ENCODE assay signal across 24 cellular contexts in the genomic region with DNA sequence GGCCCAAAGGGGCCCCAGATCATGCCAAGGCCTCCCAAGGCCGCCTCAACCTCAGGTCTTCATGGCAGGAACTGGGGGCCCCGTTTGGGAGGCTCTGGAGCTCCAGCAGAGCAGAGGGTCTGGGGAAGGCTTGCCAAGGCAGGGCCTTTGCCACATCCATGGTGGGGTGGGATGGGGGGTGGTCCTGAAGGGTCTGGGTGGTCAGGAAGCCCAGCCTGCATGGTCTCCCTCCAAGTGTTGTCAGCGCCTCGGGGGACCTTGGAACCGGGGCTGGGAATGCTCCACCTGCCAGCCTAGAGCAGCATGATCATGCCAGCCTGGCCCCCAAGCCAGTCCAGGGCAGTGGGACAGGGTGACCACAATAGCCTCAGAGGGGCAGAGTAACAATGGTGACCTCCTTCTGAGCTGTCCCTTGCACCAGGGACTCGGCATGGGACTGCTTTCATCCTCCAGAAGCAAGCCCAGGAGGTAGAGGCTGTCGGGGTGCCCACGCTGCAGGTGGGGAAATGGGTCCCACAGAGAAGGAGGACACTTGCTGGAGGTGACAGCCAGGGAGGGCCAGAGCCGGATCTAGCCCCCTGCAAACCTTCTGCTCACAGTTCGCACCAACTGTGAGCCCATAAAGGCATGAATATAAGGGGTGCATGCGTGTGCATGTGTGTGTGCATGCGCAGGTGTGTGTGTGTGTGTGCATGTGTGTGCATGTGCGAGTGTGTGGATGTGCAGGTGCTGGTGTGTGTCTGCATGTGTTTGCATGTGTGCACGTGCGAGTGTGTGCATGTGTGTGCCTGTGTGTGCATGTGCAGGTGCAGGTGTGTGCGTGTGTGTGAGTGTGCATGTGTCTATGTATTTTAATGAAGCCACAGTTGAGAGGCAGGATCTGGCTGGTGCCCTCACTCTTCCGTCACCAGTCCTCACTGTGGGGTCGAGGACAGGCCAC.
DNase-seq lines count a peak whose midpoint lies in the region; ATAC-seq, FAIRE-seq and TF ChIP-seq lines count a peak whose summit lies in the region.
"Had no signal": no experiment of that assay in that cellular context is flagged by ENCODE, and none has a peak within 500 bp of the region (broad histone marks: within the 10 kb centered on the region; RNA-seq: fewer than 3 reads in every experiment).

No MANE protein-coding gene starts in this region.

- no peaks in the 10 kb centered on the region for H4K20me1 ChIP-seq in HepG2 (ENCODE audit: insufficient read depth, low read length)

- H3K79me2 ChIP-seq in HepG2 (ENCODE audit: insufficient read depth, low read length): no peaks in the 10 kb centered on the region

- BruUV-seq in Panc1 (replicated peaks; lab: Mats Ljungman, UMichigan) (no TSS peak), HepG2 (replicated peaks; lab: Mats Ljungman, UMichigan) (no TSS peak)

- H3K9ac ChIP-seq in HepG2 (ENCODE audit: insufficient read depth, low read depth, low read length): no peak overlapping the region

- H3K36me3 ChIP-seq in Panc1 (ENCODE audit: control insufficient read depth, insufficient read depth, low read length) (no peaks in the 10 kb centered on the region), HepG2 (replicated peaks in 1 of 2; ENCODE audit: control insufficient read depth in 1 of 2, insufficient read depth in 2 of 2, low read length in 2 of 2) (no peaks in the 10 kb centered on the region), stomach (no peaks in the 10 kb centered on the region)
- H3K36me3 ChIP-seq: HAP-1, SJSA1, spleen had no signal

- H3K4me1 ChIP-seq in Panc1 (ENCODE audit: control insufficient read depth, insufficient read depth, low read length) (peaks cover 51% of the 10 kb centered on the region), HepG2 (ENCODE audit: insufficient read depth, low read length) (peaks cover 37% of the 10 kb centered on the region), stomach (no peaks in the 10 kb centered on the region)
- H3K4me1 ChIP-seq: HAP-1 had no signal

- ATAC-seq in Panc1: no peak
- ATAC-seq in HepG2: no peak
- ATAC-seq in HG03442 (IDR thresholded peaks at IDR 0.05; ENCODE audit: unreplicated experiment): no peak
- ATAC-seq: activated CD4-positive, CD25-positive, alpha-beta regulatory T cell treated with anti-CD3 and anti-CD28 coated beads, Interleukin-2, amount 50 U/mL, for 24 hours; body of pancreas; naive thymus-derived CD4-positive, alpha-beta T cell had no signal

- no peak for TF ChIP-seq RAD21 in HepG2 (CRISPR knock-in tag; IDR thresholded peaks at IDR 0.05)

- intact Hi-C loops in activated naive CD4-positive, alpha-beta T cell treated with anti-CD3 and anti-CD28 coated beads for 36 hours (cut with micrococcal nuclease): no loop called here
- intact Hi-C loops in Panc1 (cut with micrococcal nuclease; ENCODE audit: unreplicated experiment) (no loop called here), HepG2 (cut with micrococcal nuclease; ENCODE audit: unreplicated experiment) (no loop called here), stomach (cut with DNase I; ENCODE audit: low total_unique reads) (no loop called here)

- TF ChIP-seq POLR2A in HepG2 (IDR thresholded peaks at IDR 0.05; ENCODE audit: insufficient read depth in 1 of 2, low read depth in 2 of 2, low read length in 2 of 2) (no peak), stomach (IDR thresholded peaks at IDR 0.05) (no peak)

- TF ChIP-seq EP300 in HepG2 (IDR thresholded peaks at IDR 0.05; ENCODE audit: low read depth in 2 of 2, low read length in 2 of 2) (no peak), HepG2 (CRISPR knock-in tag; IDR thresholded peaks at IDR 0.05; ENCODE audit: borderline replicate concordance) (no peak), stomach (IDR thresholded peaks at IDR 0.05) (no peak)

- 42% methylated on average over 10 of the region's 18 CpGs for WGBS in HepG2 (ENCODE audit: low lambda C conversion rate)
- 83 to 90% (median 87%) methylated on average over 15 to 18 of the region's 18 CpGs for WGBS in stomach, 5 donors

- peak; percentile 4 for DNase-seq in activated naive CD4-positive, alpha-beta T cell treated with anti-CD3 and anti-CD28 coated beads, Interleukin-2, amount 10 ng/mL, durations not matched to agents 7 days and 5 days
- DNase-seq in activated naive CD4-positive, alpha-beta T cell treated with anti-CD3 and anti-CD28 coated beads for 36 hours: no peak
- no peak for DNase-seq in Panc1 (ENCODE audit: low read depth, low spot score)
- DNase-seq in HepG2 (ENCODE audit: low spot score): no peak
- DNase-seq in stomach: peak; percentile 21
- DNase-seq in activated gamma-delta T cell (lab: John Stamatoyannopoulos, UW): no peak
- DNase-seq in T-helper 2 cell treated with Interferon-gamma antibody and Interleukin-4, amounts not matched to agents 5 μg/mL and 100 μg/mL, for 36 hours (ENCODE audit: low spot score): no peak
- DNase-seq: body of pancreas; CD4-positive, CD25-positive, alpha-beta regulatory T cell; immature natural killer cell; MM.1S; NCI-H1694 treated with DMSO at 0.1 percent for 48 hours; NCI-H82; PC-9; spleen had no signal

- peaks cover 6% of the 10 kb centered on the region for H3K9me3 Mint-ChIP-seq in activated naive CD4-positive, alpha-beta T cell treated with anti-CD3 and anti-CD28 coated beads, Interleukin-2, amount 10 ng/mL, durations not matched to agents 7 days and 5 days
- H3K9me3 Mint-ChIP-seq in activated naive CD4-positive, alpha-beta T cell treated with anti-CD3 and anti-CD28 coated beads for 36 hours: peaks cover 3% of the 10 kb centered on the region
- peaks cover 4% of the 10 kb centered on the region for H3K9me3 Mint-ChIP-seq in T-helper 2 cell treated with Interferon-gamma antibody and Interleukin-4, amounts not matched to agents 5 μg/mL and 100 μg/mL, for 36 hours
- H3K9me3 Mint-ChIP-seq: memory B cell had no signal

- peaks cover 2% of the 10 kb centered on the region for H3K4me1 Mint-ChIP-seq in activated naive CD4-positive, alpha-beta T cell treated with anti-CD3 and anti-CD28 coated beads, Interleukin-2, amount 10 ng/mL, durations not matched to agents 7 days and 5 days
- peaks cover 4% of the 10 kb centered on the region for H3K4me1 Mint-ChIP-seq in activated naive CD4-positive, alpha-beta T cell treated with anti-CD3 and anti-CD28 coated beads for 36 hours (ENCODE audit: low read depth)
- H3K4me1 Mint-ChIP-seq in T-helper 2 cell treated with Interferon-gamma antibody and Interleukin-4, amounts not matched to agents 5 μg/mL and 100 μg/mL, for 36 hours (ENCODE audit: low read depth): no peaks in the 10 kb centered on the region
- H3K4me1 Mint-ChIP-seq: CD4-positive, CD25-positive, alpha-beta regulatory T cell; immature natural killer cell; memory B cell had no signal

- H3K27ac Mint-ChIP-seq in activated naive CD4-positive, alpha-beta T cell treated with anti-CD3 and anti-CD28 coated beads, Interleukin-2, amount 10 ng/mL, durations not matched to agents 7 days and 5 days: no peak overlapping the region
- no peak overlapping the region for H3K27ac Mint-ChIP-seq in activated naive CD4-positive, alpha-beta T cell treated with anti-CD3 and anti-CD28 coated beads for 36 hours
- H3K27ac Mint-ChIP-seq in T-helper 2 cell treated with Interferon-gamma antibody and Interleukin-4, amounts not matched to agents 5 μg/mL and 100 μg/mL, for 36 hours: no peak overlapping the region
- H3K27ac Mint-ChIP-seq: activated naive CD8-positive, alpha-beta T cell; CD4-positive, CD25-positive, alpha-beta regulatory T cell; immature natural killer cell; memory B cell had no signal

- H3K27me3 ChIP-seq in Panc1 (ENCODE audit: control insufficient read depth, insufficient read depth, low read length) (no peaks in the 10 kb centered on the region), HepG2 (ENCODE audit: control insufficient read depth in 1 of 2, insufficient read depth in 2 of 2, low read length in 2 of 2) (peaks cover 0 to 9% of the 10 kb centered on the region in 2 experiments; a peak in 1 of 5 replicates), stomach (peaks cover 0 to 43% (median 0%) of the 10 kb centered on the region in 3 donors)
- H3K27me3 ChIP-seq: body of pancreas, SJSA1 had no signal

- no peak overlapping the region for H3K4me3 ChIP-seq in Panc1 (ENCODE audit: low read depth in 2 of 2, low read length in 2 of 2)
- H3K4me3 ChIP-seq in HepG2 (replicated peaks in 1 of 3; ENCODE audit: insufficient read depth in 1 of 3, low read depth in 2 of 3, low read length in 3 of 3): no peak overlapping the region
- H3K4me3 ChIP-seq in stomach: no peak overlapping the region
- H3K4me3 ChIP-seq: body of pancreas, coronary artery, HAP-1, PC-9, SJSA1, spleen had no signal

- TF ChIP-seq CTCF in Panc1 (IDR thresholded peaks at IDR 0.05) (no peak), HepG2 (CRISPR knock-in tag; IDR thresholded peaks at IDR 0.05) (no peak), stomach (IDR thresholded peaks at IDR 0.05) (no peak)

- no peak overlapping the region for H2AFZ ChIP-seq in HepG2 (ENCODE audit: low read length)
- H2AFZ ChIP-seq: PC-9 had no signal

- no peak overlapping the region for H3K4me3 Mint-ChIP-seq in activated naive CD4-positive, alpha-beta T cell treated with anti-CD3 and anti-CD28 coated beads, Interleukin-2, amount 10 ng/mL, durations not matched to agents 7 days and 5 days
- no peak overlapping the region for H3K4me3 Mint-ChIP-seq in activated naive CD4-positive, alpha-beta T cell treated with anti-CD3 and anti-CD28 coated beads for 36 hours
- no peak overlapping the region for H3K4me3 Mint-ChIP-seq in T-helper 2 cell treated with Interferon-gamma antibody and Interleukin-4, amounts not matched to agents 5 μg/mL and 100 μg/mL, for 36 hours
- H3K4me3 Mint-ChIP-seq: activated naive CD8-positive, alpha-beta T cell; immature natural killer cell; memory B cell; naive thymus-derived CD4-positive, alpha-beta T cell had no signal

- in situ Hi-C loops in Panc1 (cut with HindIII; ENCODE audit: low pct_unique_long_range_greater_than_20kb, low sequenced_read_pairs) (no loop called here), HepG2 (cut with HindIII; ENCODE audit: extremely low pct_ligation_motif_present, low pct_unique_long_range_greater_than_20kb) (no loop called here)

- no peak overlapping the region for H3K4me2 ChIP-seq in HepG2 (ENCODE audit: low read depth, low read length)
- H3K4me2 ChIP-seq: PC-9 had no signal

- CTCF ChIA-PET in activated naive CD4-positive, alpha-beta T cell treated with anti-CD3 and anti-CD28 coated beads, Interleukin-2, amount 10 ng/mL, durations not matched to agents 7 days and 5 days (lab: Charles Lee): no interaction called here
- CTCF ChIA-PET in activated naive CD4-positive, alpha-beta T cell treated with anti-CD3 and anti-CD28 coated beads for 36 hours (lab: Charles Lee): no interaction called here
- CTCF ChIA-PET in Panc1 (lab: Charles Lee): no interaction called here
- CTCF ChIA-PET in HepG2 (lab: Yijun Ruan, JAX; ENCODE audit: low intra/inter-chr PET ratio, low total read pairs): no interaction called here

- no peak for FAIRE-seq in HepG2 (lab: Jason Lieb, UNC)
- FAIRE-seq: endothelial cell of umbilical vein had no signal

- peaks cover 4% of the 10 kb centered on the region for H3K27me3 Mint-ChIP-seq in activated naive CD4-positive, alpha-beta T cell treated with anti-CD3 and anti-CD28 coated beads, Interleukin-2, amount 10 ng/mL, durations not matched to agents 7 days and 5 days
- H3K27me3 Mint-ChIP-seq in activated naive CD4-positive, alpha-beta T cell treated with anti-CD3 and anti-CD28 coated beads for 36 hours (ENCODE audit: low read depth): no peaks in the 10 kb centered on the region
- H3K27me3 Mint-ChIP-seq in T-helper 2 cell treated with Interferon-gamma antibody and Interleukin-4, amounts not matched to agents 5 μg/mL and 100 μg/mL, for 36 hours (ENCODE audit: low read depth): peaks cover 2% of the 10 kb centered on the region
- H3K27me3 Mint-ChIP-seq: activated naive CD8-positive, alpha-beta T cell had no signal

- POLR2A ChIA-PET in Panc1 (lab: Charles Lee) (no interaction called here), HepG2 (lab: Yijun Ruan, JAX) (no interaction called here)

- H3K9me3 ChIP-seq in Panc1 (ENCODE audit: control insufficient read depth, insufficient read depth, low read depth, low read length) (peaks cover 15% of the 10 kb centered on the region; the same call in 1 of the 2 replicates), HepG2 (ENCODE audit: low read length) (peaks cover 7% of the 10 kb centered on the region; the same call in 1 of the 2 replicates), stomach (peaks cover 5 to 10% (median 9%) of the 10 kb centered on the region in 4 donors)
- H3K9me3 ChIP-seq: HAP-1, SJSA1 had no signal

- H3K36me3 Mint-ChIP-seq in activated naive CD4-positive, alpha-beta T cell treated with anti-CD3 and anti-CD28 coated beads, Interleukin-2, amount 10 ng/mL, durations not matched to agents 7 days and 5 days: no peaks in the 10 kb centered on the region
- H3K36me3 Mint-ChIP-seq in activated naive CD4-positive, alpha-beta T cell treated with anti-CD3 and anti-CD28 coated beads for 36 hours (ENCODE audit: low read depth): no peaks in the 10 kb centered on the region
- H3K36me3 Mint-ChIP-seq in T-helper 2 cell treated with Interferon-gamma antibody and Interleukin-4, amounts not matched to agents 5 μg/mL and 100 μg/mL, for 36 hours (ENCODE audit: low read depth): no peaks in the 10 kb centered on the region
- H3K36me3 Mint-ChIP-seq: CD4-positive, CD25-positive, alpha-beta regulatory T cell; immature natural killer cell; memory B cell; naive thymus-derived CD4-positive, alpha-beta T cell had no signal

- H3K27ac ChIP-seq in Panc1 (ENCODE audit: low read length) (peak overlapping the region; percentile 32; the same call in 1 of the 2 replicates), HepG2 (ENCODE audit: extremely low read length, insufficient read depth, low read length) (no peak overlapping the region), stomach (no peak overlapping the region)
- H3K27ac ChIP-seq: body of pancreas, coronary artery, PC-9, SJSA1, spleen had no signal

Comparison
In these comparisons a context has a peak if more than half of its experiments do, and no peak if none do; other contexts are left out.
1. DNase-seq: peak in activated naive CD4-positive, alpha-beta T cell treated with anti-CD3 and anti-CD28 coated beads, Interleukin-2, amount 10 ng/mL, durations not matched to agents 7 days and 5 days (single experiment) and stomach (single experiment); none in activated naive CD4-positive, alpha-beta T cell treated with anti-CD3 and anti-CD28 coated beads for 36 hours (single experiment), Panc1 (single experiment), HepG2 (single experiment), activated gamma-delta T cell (single experiment) and T-helper 2 cell treated with Interferon-gamma antibody and Interleukin-4, amounts not matched to agents 5 μg/mL and 100 μg/mL, for 36 hours (single experiment).